11 cellular contexts compared by ENCODE assay signal in genomic region chr2:197079832-197080555, GRCh38.
DNase-seq lines count a peak whose midpoint lies in the region; ATAC-seq and TF ChIP-seq lines count a peak whose summit lies in the region.
"Had no signal": no experiment of that assay in that cellular context is flagged by ENCODE, and none has a peak within 500 bp of the region (broad histone marks: within the 10 kb centered on the region; RNA-seq: fewer than 3 reads in every experiment).

No MANE protein-coding gene starts in this region.

- no peak overlapping the region for H3K4me2 ChIP-seq in mammary epithelial cell (ENCODE audit: insufficient read depth, low read depth, low read length)
- H3K4me2 ChIP-seq: hepatocyte had no signal

- TF ChIP-seq POLR2A in tibial nerve (IDR thresholded peaks at IDR 0.05) = no peak

- H3K4me3 ChIP-seq in mammary epithelial cell (replicated peaks in 1 of 3; ENCODE audit: insufficient read depth in 1 of 3, low read depth in 2 of 3, low read length in 3 of 3) (no peak overlapping the region), left ventricle myocardium inferior (no peak overlapping the region), tibial nerve (no peak overlapping the region)
- H3K4me3 ChIP-seq: hepatocyte had no signal

- H3K79me2 ChIP-seq in mammary epithelial cell (ENCODE audit: insufficient read depth, low read length) = no peaks in the 10 kb centered on the region
- H3K79me2 ChIP-seq: hepatocyte, parathyroid adenoma had no signal

- H3K9me3 ChIP-seq in mammary epithelial cell (replicated peaks; ENCODE audit: insufficient read depth, low read length) = no peaks in the 10 kb centered on the region
- no peaks in the 10 kb centered on the region for H3K9me3 ChIP-seq in left ventricle myocardium inferior (replicated peaks)
- no peaks in the 10 kb centered on the region for H3K9me3 ChIP-seq in tibial nerve

- no peaks in the 10 kb centered on the region for H3K36me3 Mint-ChIP-seq in MCF 10A (ENCODE audit: insufficient read depth, unreplicated experiment)

- intact Hi-C loops in MCF 10A (cut with micrococcal nuclease) = no loop called here
- intact Hi-C loops in mammary epithelial cell (cut with micrococcal nuclease) = no loop called here
- intact Hi-C loops in left ventricle myocardium inferior (cut with micrococcal nuclease) = no loop called here

- dilution Hi-C loops in mammary epithelial cell (cut with HindIII; ENCODE audit: low sequenced_read_pairs) = no loop called here

- no peak overlapping the region for H3K27ac ChIP-seq in mammary epithelial cell (ENCODE audit: insufficient read depth, low read depth, low read length)
- peak overlapping the region; percentile 41 for H3K27ac ChIP-seq in left ventricle myocardium inferior (replicated peaks)
- peak overlapping the region in 3 of 4 donors; percentile 4 to 73 (median 63) for H3K27ac ChIP-seq in tibial nerve
- H3K27ac ChIP-seq: hepatocyte, parathyroid adenoma had no signal

- H3K36me3 ChIP-seq in mammary epithelial cell (ENCODE audit: insufficient read depth, low read length) (no peaks in the 10 kb centered on the region), left ventricle myocardium inferior (peaks cover 9% of the 10 kb centered on the region), tibial nerve (no peaks in the 10 kb centered on the region)

- ATAC-seq in GM21825 (IDR thresholded peaks at IDR 0.05; ENCODE audit: unreplicated experiment) (no peak), HG03135 (IDR thresholded peaks at IDR 0.05; ENCODE audit: unreplicated experiment) (no peak), HG03565 (IDR thresholded peaks at IDR 0.05; ENCODE audit: unreplicated experiment) (no peak)

- no peaks in the 10 kb centered on the region for H3K4me1 ChIP-seq in mammary epithelial cell (ENCODE audit: insufficient read depth, low read length)
- peaks cover 19% of the 10 kb centered on the region for H3K4me1 ChIP-seq in left ventricle myocardium inferior
- H3K4me1 ChIP-seq in tibial nerve = peaks cover 0 to 56% (median 20%) of the 10 kb centered on the region in 4 donors
- H3K4me1 ChIP-seq: parathyroid adenoma had no signal

- H3K4me3 Mint-ChIP-seq in MCF 10A (ENCODE audit: unreplicated experiment) = no peak overlapping the region

- no peaks in the 10 kb centered on the region for H3K4me1 Mint-ChIP-seq in MCF 10A (ENCODE audit: insufficient read depth, unreplicated experiment)

- POLR2A ChIA-PET in MCF 10A (lab: Yijun Ruan, JAX) = no interaction called here

- WGBS in mammary epithelial cell (ENCODE audit: low coverage, missing lambda C conversion rate) = 58% methylated on average over 4 of the region's 6 CpGs
- 58 to 65% methylated on average over 6 of the region's 6 CpGs for WGBS in tibial nerve, 2 donors

- CTCF ChIA-PET in MCF 10A (lab: Yijun Ruan, JAX) (no interaction called here), mammary epithelial cell (lab: Charles Lee; ENCODE audit: low non-redundant PET) (no interaction called here)

- H3K9ac ChIP-seq in mammary epithelial cell (ENCODE audit: insufficient read depth, low read length) = no peak overlapping the region
- H3K9ac ChIP-seq: parathyroid adenoma had no signal

- DNase-seq in MCF 10A (ENCODE audit: unreplicated experiment) (peak; percentile 27), mammary epithelial cell (no peak), RPMI7951 (ENCODE audit: low read depth) (peak; percentile 59), left ventricle myocardium inferior (peak; percentile 36), tibial nerve (ENCODE audit: low spot score in 2 of 2) (no peak)
- DNase-seq: activated CD4-positive, alpha-beta T cell treated with anti-CD3 and anti-CD28 coated beads for 4 hours had no signal

- BruUV-seq in MCF 10A (replicated peaks; lab: Mats Ljungman, UMichigan) (no TSS peak), mammary epithelial cell (replicated peaks; lab: Mats Ljungman, UMichigan) (no TSS peak)

- no peak overlapping the region for H3K27ac Mint-ChIP-seq in MCF 10A (ENCODE audit: low read depth, unreplicated experiment)

- no peaks in the 10 kb centered on the region for H4K20me1 ChIP-seq in mammary epithelial cell (ENCODE audit: insufficient read depth, low read length)

- no peak overlapping the region for H2AFZ ChIP-seq in mammary epithelial cell (ENCODE audit: low read depth, low read length)
- H2AFZ ChIP-seq: hepatocyte, parathyroid adenoma had no signal

- no peaks in the 10 kb centered on the region for H3K9me3 Mint-ChIP-seq in MCF 10A (ENCODE audit: unreplicated experiment)

- no peak for TF ChIP-seq EP300 in tibial nerve (IDR thresholded peaks at IDR 0.05)

- H3K27me3 ChIP-seq in mammary epithelial cell (ENCODE audit: insufficient read depth, low read length) (no peaks in the 10 kb centered on the region), left ventricle myocardium inferior (ENCODE audit: low read depth) (no peaks in the 10 kb centered on the region), tibial nerve (no peaks in the 10 kb centered on the region)
- H3K27me3 ChIP-seq: hepatocyte had no signal

- in situ Hi-C loops in mammary epithelial cell (cut with MboI; ENCODE audit: low sequenced_read_pairs in 2 of 2) = no loop called here

- H3K27me3 Mint-ChIP-seq in MCF 10A (ENCODE audit: insufficient read depth, unreplicated experiment) = no peaks in the 10 kb centered on the region

- no peak for TF ChIP-seq CTCF in MCF 10A (IDR thresholded peaks at IDR 0.05; ENCODE audit: unreplicated experiment)
- no peak for TF ChIP-seq CTCF in mammary epithelial cell (conservative IDR thresholded peaks at IDR 0.05 in 1 of 2, IDR thresholded peaks at IDR 0.05 in 1 of 2; ENCODE audit: extremely low read depth in 1 of 2, insufficient read depth in 1 of 2, low read depth in 1 of 2, low read length in 2 of 2)
- no peak for TF ChIP-seq CTCF in left ventricle myocardium inferior (IDR thresholded peaks at IDR 0.05; ENCODE audit: borderline replicate concordance)
- no peak for TF ChIP-seq CTCF in tibial nerve (IDR thresholded peaks at IDR 0.05)

Comparison
In these comparisons a context has a peak if more than half of its experiments do, and no peak if none do; other contexts are left out.
1. DNase-seq: peak in MCF 10A (single experiment), RPMI7951 (single experiment) and left ventricle myocardium inferior (single experiment); none in mammary epithelial cell (single experiment) and tibial nerve (0 of 2).